2 cellular contexts compared by ENCODE assay signal in genomic region chr7:128651096-128651495, GRCh38. TPM values are rescaled to one million over a fixed set of nuclear protein-coding genes. Genes with fewer than 3 reads are reported as not detected.
"Had no signal": no experiment of that assay in that cellular context is flagged by ENCODE, and none has a peak within 500 bp of the region (broad histone marks: within the 10 kb centered on the region; RNA-seq: fewer than 3 reads in every experiment).

No MANE protein-coding gene starts in this region.

RNA-seq across cellular contexts. Expression of gene GARIN1A, which starts 21.0 kb away (rescaled TPM):
- total RNA-seq: epithelial cell of proximal tubule had no signal
- polyA plus RNA-seq: immature natural killer cell had no signal
